20 cellular contexts compared by ENCODE assay signal in genomic region chr7:11513460-11513859, GRCh38.
DNase-seq lines count a peak whose midpoint lies in the region; ATAC-seq, FAIRE-seq and TF ChIP-seq lines count a peak whose summit lies in the region.
"Had no signal": no experiment of that assay in that cellular context is flagged by ENCODE, and none has a peak within 500 bp of the region (broad histone marks: within the 10 kb centered on the region; RNA-seq: fewer than 3 reads in every experiment).

No MANE protein-coding gene starts in this region.

- ATAC-seq in HepG2: no peak
- ATAC-seq: A549; CD8-positive, alpha-beta T cell had no signal

- no peak overlapping the region for H3K9ac ChIP-seq in HepG2 (ENCODE audit: insufficient read depth, low read depth, low read length)
- H3K9ac ChIP-seq: BLaER1 treated with 17β-estradiol and CSF1 and Interleukin-3, amounts not matched to agents 10 nM and 100 nM had no signal

- no peaks in the 10 kb centered on the region for H4K20me1 ChIP-seq in HepG2 (ENCODE audit: insufficient read depth, low read length)
- H4K20me1 ChIP-seq: BLaER1 treated with 17β-estradiol and CSF1 and Interleukin-3, amounts not matched to agents 10 nM and 100 nM had no signal

- TF ChIP-seq CTCF in cardiac fibroblast (IDR thresholded peaks at IDR 0.05; ENCODE audit: low read depth, low read length): no peak
- TF ChIP-seq CTCF in HepG2 (CRISPR knock-in tag; IDR thresholded peaks at IDR 0.05): no peak

- no peak for FAIRE-seq in HepG2 (lab: Jason Lieb, UNC)
- FAIRE-seq: A549, D721Med, G401.6, GM12891, GM19239 had no signal

- TF ChIP-seq RAD21 in HepG2 (CRISPR knock-in tag; IDR thresholded peaks at IDR 0.05): no peak

- H3K9me3 ChIP-seq in HepG2 (ENCODE audit: low read length): no peaks in the 10 kb centered on the region
- H3K9me3 ChIP-seq: A549, Caco-2 had no signal

- peak; percentile 5 to 18 for DNase-seq in cardiac fibroblast (ENCODE audit: low read depth in 2 of 2)
- peak; percentile 26 to 75 for DNase-seq in dermis microvascular lymphatic vessel endothelial cell (ENCODE audit: low read depth in 2 of 2)
- DNase-seq in HepG2 (ENCODE audit: low spot score): no peak
- no peak for DNase-seq in activated naive CD4-positive, alpha-beta T cell (lab: John Stamatoyannopoulos, UW)
- no peak for DNase-seq in NCI-H345 treated with DMSO at 0.1 percent for 48 hours (lab: John Stamatoyannopoulos, UW; ENCODE audit: unreplicated experiment)
- DNase-seq: AML-193; Caco-2; Calu3; CD4-positive, alpha-beta T cell; CD8-positive, alpha-beta T cell; DMS79 treated with DMSO at 0.1 percent for 48 hours; GF-D8 had no signal

- H2AFZ ChIP-seq in HepG2 (ENCODE audit: low read length): no peak overlapping the region

- no peak for TF ChIP-seq POLR2A in HepG2 (IDR thresholded peaks at IDR 0.05; ENCODE audit: insufficient read depth in 1 of 2, low read depth in 2 of 2, low read length in 2 of 2)

- no peaks in the 10 kb centered on the region for H3K36me3 ChIP-seq in HepG2 (replicated peaks in 1 of 2; ENCODE audit: control insufficient read depth in 1 of 2, insufficient read depth in 2 of 2, low read length in 2 of 2)
- H3K36me3 ChIP-seq: BLaER1 treated with 17β-estradiol and CSF1 and Interleukin-3, amounts not matched to agents 10 nM and 100 nM had no signal

- no TSS peak for BruUV-seq in HepG2 (replicated peaks; lab: Mats Ljungman, UMichigan)

- H3K4me1 ChIP-seq in HepG2 (ENCODE audit: insufficient read depth, low read length): no peaks in the 10 kb centered on the region
- H3K4me1 ChIP-seq: A549; BLaER1 treated with 17β-estradiol and CSF1 and Interleukin-3, amounts not matched to agents 10 nM and 100 nM; Caco-2 had no signal

- POLR2A ChIA-PET in HepG2 (lab: Yijun Ruan, JAX): no interaction called here

- no peak for TF ChIP-seq EP300 in HepG2 (IDR thresholded peaks at IDR 0.05; ENCODE audit: low read depth in 2 of 2, low read length in 2 of 2)
- TF ChIP-seq EP300 in HepG2 (CRISPR knock-in tag; IDR thresholded peaks at IDR 0.05; ENCODE audit: borderline replicate concordance): no peak

- intact Hi-C loops in HepG2 (cut with micrococcal nuclease; ENCODE audit: unreplicated experiment): no loop called here

- no peak overlapping the region for H3K27ac ChIP-seq in HepG2 (ENCODE audit: extremely low read length, insufficient read depth, low read length)
- H3K27ac ChIP-seq: 22Rv1; A549; BLaER1 treated with 17β-estradiol and CSF1 and Interleukin-3, amounts not matched to agents 10 nM and 100 nM; C4-2B had no signal

- 0% methylated on average over 1 of the region's 1 CpG for WGBS in HepG2 (ENCODE audit: low lambda C conversion rate)

- no peak overlapping the region for H3K4me2 ChIP-seq in HepG2 (ENCODE audit: low read depth, low read length)
- H3K4me2 ChIP-seq: A549; BLaER1 treated with 17β-estradiol and CSF1 and Interleukin-3, amounts not matched to agents 10 nM and 100 nM had no signal

- CTCF ChIA-PET in HepG2 (lab: Yijun Ruan, JAX; ENCODE audit: low intra/inter-chr PET ratio, low total read pairs): no interaction called here

- H3K4me3 ChIP-seq in cardiac fibroblast (replicated peaks in 1 of 2; ENCODE audit: low read depth in 2 of 2, low read length in 2 of 2) (no peak overlapping the region), HepG2 (replicated peaks in 1 of 3; ENCODE audit: insufficient read depth in 1 of 3, low read depth in 2 of 3, low read length in 3 of 3) (no peak overlapping the region)
- H3K4me3 ChIP-seq: A549; BLaER1 treated with 17β-estradiol and CSF1 and Interleukin-3, amounts not matched to agents 10 nM and 100 nM had no signal

- in situ Hi-C loops in HepG2 (cut with HindIII; ENCODE audit: extremely low pct_ligation_motif_present, low pct_unique_long_range_greater_than_20kb): no loop called here

- no peaks in the 10 kb centered on the region for H3K79me2 ChIP-seq in HepG2 (ENCODE audit: insufficient read depth, low read length)

- H3K27me3 ChIP-seq in HepG2 (ENCODE audit: control insufficient read depth in 1 of 2, insufficient read depth in 2 of 2, low read length in 2 of 2): no peaks in the 10 kb centered on the region
- H3K27me3 ChIP-seq: BLaER1 treated with 17β-estradiol and CSF1 and Interleukin-3, amounts not matched to agents 10 nM and 100 nM had no signal

TF ChIP-seq in HepG2, 621 proteins besides CTCF, POLR2A, EP300 and RAD21:
- TF ChIP-seq TCF12 (IDR thresholded peaks at IDR 0.05) (no peak), TCF12 (CRISPR knock-in tag; IDR thresholded peaks at IDR 0.05) (no peak), HNRNPK (IDR thresholded peaks at IDR 0.05; ENCODE audit: low read depth, low read length, poor library complexity, severe bottlenecking) (peak; percentile 36)

Comparison
In these comparisons a context has a peak if more than half of its experiments do, and no peak if none do; other contexts are left out.
1. DNase-seq: peak in cardiac fibroblast (2 of 2) and dermis microvascular lymphatic vessel endothelial cell (2 of 2); none in HepG2 (single experiment), activated naive CD4-positive, alpha-beta T cell (0 of 4) and NCI-H345 treated with DMSO at 0.1 percent for 48 hours (single experiment).